ENCODE assay signal across 1 cellular context in genomic region chr3:49928511-49929017, GRCh38.
TF ChIP-seq lines count a peak whose summit lies in the region.

No MANE protein-coding gene starts in this region.

TF ChIP-seq in H1, 55 proteins besides CTCF, POLR2A, EP300 and RAD21:
- TF ChIP-seq NANOG (IDR thresholded peaks at IDR 0.05; ENCODE audit: insufficient read depth, low read depth, low read length, poor library complexity, severe bottlenecking) = no peak
- TF ChIP-seq CHD1 (IDR thresholded peaks at IDR 0.05; ENCODE audit: low read depth, low read length) = no peak
- TF ChIP-seq SUZ12 (IDR thresholded peaks at IDR 0.05; ENCODE audit: low read length) = no peak
- TF ChIP-seq RFX5 (IDR thresholded peaks at IDR 0.05; ENCODE audit: borderline replicate concordance, low read depth, low read length) = no peak
- no peak for TF ChIP-seq BACH1 (IDR thresholded peaks at IDR 0.05; ENCODE audit: low read length)
- TF ChIP-seq MAFK (IDR thresholded peaks at IDR 0.05; ENCODE audit: low read depth, low read length) = no peak
- TF ChIP-seq RNF2 (IDR thresholded peaks at IDR 0.05; ENCODE audit: borderline replicate concordance, low read depth, low read length, missing control alignments, poor library complexity, severe bottlenecking) = no peak
- no peak for TF ChIP-seq HDAC6 (IDR thresholded peaks at IDR 0.05; ENCODE audit: low read depth, low read length)
- TF ChIP-seq YY1 (IDR thresholded peaks at IDR 0.05; ENCODE audit: low read depth, low read length) = no peak
- TF ChIP-seq CBX5 (IDR thresholded peaks at IDR 0.05; ENCODE audit: low read depth, low read length) = no peak
- no peak for TF ChIP-seq SP1 (IDR thresholded peaks at IDR 0.05; ENCODE audit: low read depth, low read length)
- TF ChIP-seq GTF2F1 (IDR thresholded peaks at IDR 0.05; ENCODE audit: borderline replicate concordance, low read depth, low read length) = no peak
- no peak for TF ChIP-seq CTBP2 (IDR thresholded peaks at IDR 0.05; ENCODE audit: borderline replicate concordance, insufficient read depth, insufficient read length, low read length)
- no peak for TF ChIP-seq SP4 (IDR thresholded peaks at IDR 0.05; ENCODE audit: low read length)
- no peak for TF ChIP-seq SP2 (IDR thresholded peaks at IDR 0.05; ENCODE audit: low read length)
- no peak for TF ChIP-seq TAF1 (IDR thresholded peaks at IDR 0.05; ENCODE audit: low read depth, low read length)
- TF ChIP-seq, protein P1, sequence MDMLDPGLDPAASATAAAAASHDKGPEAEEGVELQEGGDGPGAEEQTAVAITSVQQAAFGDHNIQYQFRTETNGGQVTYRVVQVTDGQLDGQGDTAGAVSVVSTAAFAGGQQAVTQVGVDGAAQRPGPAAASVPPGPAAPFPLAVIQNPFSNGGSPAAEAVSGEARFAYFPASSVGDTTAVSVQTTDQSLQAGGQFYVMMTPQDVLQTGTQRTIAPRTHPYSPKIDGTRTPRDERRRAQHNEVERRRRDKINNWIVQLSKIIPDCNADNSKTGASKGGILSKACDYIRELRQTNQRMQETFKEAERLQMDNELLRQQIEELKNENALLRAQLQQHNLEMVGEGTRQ (IDR thresholded peaks at IDR 0.05; ENCODE audit: low read length) = no peak
